In the genomic region with DNA sequence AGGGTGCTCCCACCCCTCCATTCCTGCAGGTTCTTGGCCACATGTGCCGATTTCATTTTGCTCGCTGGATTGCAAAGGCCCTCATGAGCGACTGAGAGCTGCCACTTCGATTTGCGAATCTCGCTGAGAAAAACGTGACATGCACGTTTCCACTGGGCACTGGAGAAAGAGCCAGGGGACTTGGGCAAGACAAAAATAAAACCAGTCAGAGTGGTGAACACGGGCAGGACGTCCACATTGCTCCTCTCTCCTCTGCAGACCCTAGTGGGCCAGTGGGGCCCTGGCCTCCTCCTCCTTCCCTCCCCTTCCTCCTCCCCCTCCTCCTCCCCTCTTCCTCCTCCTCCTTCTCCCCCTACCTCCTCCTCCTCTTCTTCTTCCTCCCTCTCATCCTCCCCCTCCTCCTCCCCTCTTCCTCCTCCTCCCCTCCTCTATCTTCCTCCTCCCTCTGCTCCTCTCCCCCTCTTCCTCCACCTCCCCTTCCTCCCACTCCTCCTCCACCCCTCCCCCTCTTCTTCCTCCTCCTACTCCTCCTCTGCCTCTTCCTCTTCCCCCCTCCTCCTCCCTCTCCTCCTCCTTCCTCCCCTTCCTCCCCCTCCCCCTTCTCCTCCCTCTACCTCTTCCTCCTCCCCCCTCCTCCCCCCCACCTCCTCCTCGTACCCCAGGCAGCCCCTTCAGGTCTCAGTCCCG, we compare ENCODE assay signal across 27 cellular contexts. TPM values are rescaled to one million over a fixed set of nuclear protein-coding genes. Genes with fewer than 3 reads are reported as not detected.
"Had no signal": no experiment of that assay in that cellular context is flagged by ENCODE, and none has a peak within 500 bp of the region (broad histone marks: within the 10 kb centered on the region; RNA-seq: fewer than 3 reads in every experiment).

No MANE protein-coding gene starts in this region.

- ATAC-seq: effector memory CD8-positive, alpha-beta T cell; left cardiac atrium; lower lobe of right lung; natural killer cell; pancreas; right cardiac atrium; stimulated activated effector memory CD8-positive, alpha-beta T cell treated with anti-CD3 and anti-CD28 coated beads, Interleukin-12 subunit alpha, Interleukin-12 subunit beta, amount 100 ng/mL, for 72 hours; stimulated activated naive CD8-positive, alpha-beta T cell treated with anti-CD3 and anti-CD28 coated beads, Interleukin-15, Interleukin-2, amounts not matched to agents 100 U/mL and 50 U/mL, for 24 hours had no signal

- H3K27me3 ChIP-seq: pancreas, thyroid gland had no signal

- H3K36me3 ChIP-seq: esophagus squamous epithelium, left ventricle myocardium inferior, lower lobe of right lung, pancreas, suprapubic skin, thyroid gland had no signal

- H3K9me3 ChIP-seq: esophagus squamous epithelium, left ventricle myocardium inferior, lower lobe of right lung, pancreas, suprapubic skin, thyroid gland had no signal

- H3K9me3 Mint-ChIP-seq: dendritic cell treated with granulocyte-macrophage colony-stimulating factor and Interleukin-4, amounts not matched to agents 40 ng/mL and 50 ng/mL, for 4 days; effector memory CD8-positive, alpha-beta T cell; immature natural killer cell; memory B cell; mesothelial cell of epicardium; natural killer cell; neural crest cell; stimulated activated effector memory CD8-positive, alpha-beta T cell treated with anti-CD3 and anti-CD28 coated beads, Interleukin-12 subunit alpha, Interleukin-12 subunit beta, amount 100 ng/mL, for 72 hours; type B pancreatic cell had no signal

- FAIRE-seq: kidney, pancreas, urothelium cell line had no signal

- H3K27ac Mint-ChIP-seq: dendritic cell treated with granulocyte-macrophage colony-stimulating factor and Interleukin-4, amounts not matched to agents 40 ng/mL and 50 ng/mL, for 4 days; immature natural killer cell; memory B cell; mesothelial cell of epicardium; natural killer cell; progenitor cell of endocrine pancreas; stimulated activated effector memory CD8-positive, alpha-beta T cell treated with anti-CD3 and anti-CD28 coated beads, Interleukin-12 subunit alpha, Interleukin-12 subunit beta, amount 100 ng/mL, for 72 hours; type B pancreatic cell had no signal

- DNase-seq: effector memory CD8-positive, alpha-beta T cell; esophagus squamous epithelium; foreskin fibroblast; immature natural killer cell; kidney; left cardiac atrium; left ventricle myocardium inferior; lower lobe of right lung; natural killer cell; occipital lobe; pancreas; stimulated activated CD4-positive, alpha-beta T cell treated with anti-CD3 and anti-CD28 coated beads, Interleukin-4, amount 100 ng/mL, for 1 hour; stimulated activated CD8-positive, alpha-beta memory T cell treated with anti-CD3 and anti-CD28 coated beads, Interleukin-4, amount 100 ng/mL, for 48 hours; stimulated activated naive CD8-positive, alpha-beta T cell treated with anti-CD3 and anti-CD28 coated beads, Interleukin-15, Interleukin-2, amounts not matched to agents 100 U/mL and 50 U/mL, for 24 hours; thyroid gland had no signal

- H3K4me1 ChIP-seq: left ventricle myocardium inferior, lower lobe of right lung, pancreas, thyroid gland had no signal

- H3K36me3 Mint-ChIP-seq: immature natural killer cell; memory B cell; mesothelial cell of epicardium; natural killer cell; stimulated activated effector memory CD8-positive, alpha-beta T cell treated with anti-CD3 and anti-CD28 coated beads, Interleukin-12 subunit alpha, Interleukin-12 subunit beta, amount 100 ng/mL, for 72 hours; type B pancreatic cell had no signal

- H3K4me3 ChIP-seq: esophagus squamous epithelium, left ventricle myocardium inferior, lower lobe of right lung, pancreas, suprapubic skin, thyroid gland had no signal

- H3K27ac ChIP-seq: esophagus squamous epithelium, left ventricle myocardium inferior, lower lobe of right lung, pancreas, suprapubic skin, thyroid gland had no signal

- H3K4me3 Mint-ChIP-seq: dendritic cell treated with granulocyte-macrophage colony-stimulating factor and Interleukin-4, amounts not matched to agents 40 ng/mL and 50 ng/mL, for 4 days; effector memory CD8-positive, alpha-beta T cell; immature natural killer cell; memory B cell; mesothelial cell of epicardium; natural killer cell; neural crest cell; stimulated activated effector memory CD8-positive, alpha-beta T cell treated with anti-CD3 and anti-CD28 coated beads, Interleukin-12 subunit alpha, Interleukin-12 subunit beta, amount 100 ng/mL, for 72 hours; type B pancreatic cell had no signal

- H3K4me1 Mint-ChIP-seq: immature natural killer cell, natural killer cell, neural crest cell had no signal

RNA-seq across cellular contexts. Expression of a gene that starts 28.1 kb away (rescaled TPM):
- total RNA-seq: epithelial cell of proximal tubule, esophagus squamous epithelium, left cardiac atrium, left ventricle myocardium inferior, mesothelial cell of epicardium, myocyte, neural crest cell, occipital lobe, progenitor cell of endocrine pancreas, right cardiac atrium, suprapubic skin, thyroid gland had no signal
- polyA plus RNA-seq: right cardiac atrium had no signal
